ENCODE assay signal across 16 cellular contexts in genomic region chr13:113915012-113915763, GRCh38. TPM values are rescaled to one million over a fixed set of nuclear protein-coding genes. Genes with fewer than 3 reads are reported as not detected.
DNase-seq lines count a peak whose midpoint lies in the region; ATAC-seq and TF ChIP-seq lines count a peak whose summit lies in the region.
"Had no signal": no experiment of that assay in that cellular context is flagged by ENCODE, and none has a peak within 500 bp of the region (broad histone marks: within the 10 kb centered on the region; RNA-seq: fewer than 3 reads in every experiment).

No MANE protein-coding gene starts in this region.

- WGBS in transverse colon (ENCODE audit: low coverage in 1 of 2), 2 donors, result 36% methylated on average over 21 of the region's 21 CpGs; no CpG with 5 or more reads in 1 of the 2 donors
- 66 to 69% methylated on average over 21 of the region's 21 CpGs for WGBS in aorta, 2 donors

- H3K36me3 ChIP-seq in transverse colon (no peaks in the 10 kb centered on the region), aorta (ENCODE audit: control insufficient read depth in 1 of 2, insufficient read depth in 2 of 2, low read length in 1 of 2) (no peaks in the 10 kb centered on the region)
- H3K36me3 ChIP-seq: Peyer's patch, sigmoid colon had no signal

- no peaks in the 10 kb centered on the region for H3K4me1 ChIP-seq in transverse colon
- no peaks in the 10 kb centered on the region for H3K4me1 ChIP-seq in aorta (ENCODE audit: control insufficient read depth in 1 of 2, insufficient read depth in 2 of 2, low read length in 2 of 2)
- H3K4me1 ChIP-seq: foreskin keratinocyte, Peyer's patch had no signal

- H3K4me1 Mint-ChIP-seq in glutamatergic neuron (ENCODE audit: low read depth, unreplicated experiment), result no peaks in the 10 kb centered on the region

- DNase-seq in AG20443 (ENCODE audit: low spot score) (peak; percentile 0), H4 (ENCODE audit: low spot score) (peak; percentile 25), SHP77 (lab: John Stamatoyannopoulos, UW) (peak; percentile 38 to 81), glutamatergic neuron (no peak), transverse colon (no peak), aorta (no peak)
- no peak for DNase-seq in stimulated activated naive CD4-positive, alpha-beta T cell treated with Interleukin-2 at 50 U/mL for 16 hours (lab: John Stamatoyannopoulos, UW)
- DNase-seq: activated CD8-positive, alpha-beta T cell treated with anti-CD3 and anti-CD28 coated beads for 36 hours; amniotic stem cell; left colon; nucleus accumbens; sigmoid colon had no signal

- H3K9me3 ChIP-seq in transverse colon (no peaks in the 10 kb centered on the region), aorta (ENCODE audit: control insufficient read depth, low read length) (no peaks in the 10 kb centered on the region)
- H3K9me3 ChIP-seq: Peyer's patch, sigmoid colon had no signal

- H3K36me3 Mint-ChIP-seq in glutamatergic neuron (ENCODE audit: unreplicated experiment), result peaks cover 23% of the 10 kb centered on the region

- intact Hi-C loops in transverse colon (cut with DNase I; ENCODE audit: low total_unique reads) (no loop called here), aorta (cut with DNase I) (no loop called here)

- H3K9me3 Mint-ChIP-seq in glutamatergic neuron (ENCODE audit: unreplicated experiment), result peaks cover 14% of the 10 kb centered on the region
- H3K9me3 Mint-ChIP-seq: activated CD8-positive, alpha-beta T cell treated with anti-CD3 and anti-CD28 coated beads for 36 hours had no signal

- peaks cover 29% of the 10 kb centered on the region for H3K27me3 ChIP-seq in transverse colon
- no peaks in the 10 kb centered on the region for H3K27me3 ChIP-seq in aorta (ENCODE audit: control insufficient read depth in 1 of 2, insufficient read depth in 2 of 2, low read length in 1 of 2)
- H3K27me3 ChIP-seq: foreskin keratinocyte had no signal

- peak overlapping the region; percentile 81 for H3K4me3 Mint-ChIP-seq in glutamatergic neuron (ENCODE audit: unreplicated experiment)
- H3K4me3 Mint-ChIP-seq: activated CD8-positive, alpha-beta T cell treated with anti-CD3 and anti-CD28 coated beads for 36 hours had no signal

- no peak for TF ChIP-seq POLR2A in transverse colon (IDR thresholded peaks at IDR 0.05)

- H3K4me3 ChIP-seq in transverse colon (no peak overlapping the region), aorta (ENCODE audit: low read length in 2 of 2) (no peak overlapping the region)
- H3K4me3 ChIP-seq: Peyer's patch, sigmoid colon had no signal

- no peak for ATAC-seq in aorta (ENCODE audit: low FRiP score)
- ATAC-seq in GM18909 (IDR thresholded peaks at IDR 0.05; ENCODE audit: poor library complexity, unreplicated experiment), result no peak
- ATAC-seq: activated CD8-positive, alpha-beta T cell treated with anti-CD3 and anti-CD28 coated beads for 36 hours; activated T-helper 17 cell treated with anti-CD3 and anti-CD28 coated beads, Interleukin-2, amount 50 U/mL, for 72 hours; left colon had no signal

- peaks cover 15% of the 10 kb centered on the region for H3K27me3 Mint-ChIP-seq in glutamatergic neuron (ENCODE audit: unreplicated experiment)

- TF ChIP-seq CTCF in glutamatergic neuron (IDR thresholded peaks at IDR 0.05; ENCODE audit: partially characterized antibody, unreplicated experiment), result no peak
- TF ChIP-seq CTCF in transverse colon (IDR thresholded peaks at IDR 0.05), result no peak

- H3K27ac ChIP-seq in transverse colon (no peak overlapping the region), aorta (ENCODE audit: low read depth in 1 of 2, low read length in 2 of 2) (no peak overlapping the region)
- H3K27ac ChIP-seq: foreskin keratinocyte, Peyer's patch had no signal

- TF ChIP-seq EP300 in transverse colon (IDR thresholded peaks at IDR 0.05; ENCODE audit: low read depth), result no peak

- in situ Hi-C loops in transverse colon (cut with MboI; ENCODE audit: low pct_ligation_motif_present in 1 of 4, low pct_unique_long_range_greater_than_20kb in 1 of 4, low sequenced_read_pairs in 3 of 4), result no loop called here

- H3K27ac Mint-ChIP-seq in glutamatergic neuron (ENCODE audit: unreplicated experiment), result peak overlapping the region; percentile 85
- H3K27ac Mint-ChIP-seq: activated CD8-positive, alpha-beta T cell treated with anti-CD3 and anti-CD28 coated beads for 36 hours had no signal

RNA-seq across cellular contexts. Expression of gene GAS6, which starts 51.3 kb away (rescaled TPM):
- total RNA-seq in H4 (2014; rRNA removed; shearing (Covaris generic)), result 5.9 and 6.4 TPM in 2 replicates
- 47.6 TPM for total RNA-seq in glutamatergic neuron (ENCODE audit: unreplicated experiment)
- 100 to 1,000 TPM; 152 to 284 (median 169) TPM for total RNA-seq in transverse colon
- total RNA-seq in aorta, result 100 to 1,000 TPM; 317 to 348 TPM
- polyA plus RNA-seq in aorta, result 100 to 1,000 TPM; 244 to 509 TPM

RNA-seq across cellular contexts. Expression of gene C13orf46, which starts 58.7 kb away (rescaled TPM):
- total RNA-seq in H4 (2014; rRNA removed; shearing (Covaris generic)), result not detected in 2 replicates
- 0.71 TPM for total RNA-seq in glutamatergic neuron (ENCODE audit: unreplicated experiment)
- total RNA-seq in transverse colon, result 10 to 100 TPM in 1 of 4 donors, 1 to 10 TPM in 1, under 1 TPM in 1, not detected in 1; 0.41 to 77.4 (median 1.1) TPM
- total RNA-seq in aorta, result 1 to 10 TPM; 2.1 to 3.5 TPM
- polyA plus RNA-seq in aorta, result under 1 TPM; 0.13 to 0.43 TPM
- total RNA-seq: foreskin keratinocyte had no signal

Comparison
In these comparisons a context has a peak if more than half of its experiments do, and no peak if none do; other contexts are left out.
1. DNase-seq: peak in AG20443 (single experiment), H4 (single experiment) and SHP77 (2 of 2); none in glutamatergic neuron (single experiment), transverse colon (single experiment), aorta (0 of 2) and stimulated activated naive CD4-positive, alpha-beta T cell treated with Interleukin-2 at 50 U/mL for 16 hours (single experiment).